ENCODE assay signal across 20 cellular contexts in the genomic region with DNA sequence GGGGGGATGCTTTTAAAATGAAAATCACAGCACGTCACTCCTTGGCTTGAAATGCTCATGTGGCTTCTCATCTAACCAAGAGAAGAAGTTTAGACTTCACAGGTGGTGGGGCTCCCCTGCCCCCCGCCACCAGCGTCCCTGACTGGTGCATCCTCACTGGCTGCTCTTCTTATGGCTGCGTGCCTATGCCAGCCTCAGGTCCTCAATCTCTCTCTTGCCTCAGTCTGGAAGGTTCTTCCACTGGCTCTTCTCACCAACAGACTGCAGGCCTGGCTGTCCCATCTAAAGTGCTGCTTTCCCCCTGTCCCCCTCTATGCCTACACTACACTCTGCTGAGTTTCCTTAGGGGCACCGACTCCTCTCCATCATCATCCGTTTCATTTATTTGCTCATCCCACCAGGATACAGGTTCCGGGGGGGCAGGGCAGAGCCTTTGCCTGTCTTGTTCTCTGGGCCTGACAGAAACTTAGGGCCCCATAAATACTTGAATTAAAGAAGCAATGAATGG. TPM values are rescaled to one million over a fixed set of nuclear protein-coding genes. Genes with fewer than 3 reads are reported as not detected.
DNase-seq lines count a peak whose midpoint lies in the region; ATAC-seq and TF ChIP-seq lines count a peak whose summit lies in the region.
"Had no signal": no experiment of that assay in that cellular context is flagged by ENCODE, and none has a peak within 500 bp of the region (broad histone marks: within the 10 kb centered on the region; RNA-seq: fewer than 3 reads in every experiment).

No MANE protein-coding gene starts in this region.

- H3K36me3 ChIP-seq in BLaER1 (no peaks in the 10 kb centered on the region), heart left ventricle (peaks cover 0 to 60% (median 42%) of the 10 kb centered on the region in 9 donors), neuronal stem cell (replicated peaks in 1 of 2; ENCODE audit: control insufficient read depth in 2 of 2, insufficient read depth in 2 of 2, low read length in 2 of 2) (no peaks in the 10 kb centered on the region)
- no peaks in the 10 kb centered on the region for H3K36me3 ChIP-seq in naive thymus-derived CD4-positive, alpha-beta T cell (ENCODE audit: control insufficient read depth in 2 of 3, insufficient read depth in 3 of 3, low read length in 3 of 3)
- H3K36me3 ChIP-seq: SJCRH30 had no signal

- H4K8ac ChIP-seq in neuronal stem cell (ENCODE audit: low read depth, low read length), result no peak overlapping the region

- no peak overlapping the region for H2AK5ac ChIP-seq in neuronal stem cell (ENCODE audit: low read depth, low read length)

- DNase-seq in T-helper 17 cell (no peak), heart left ventricle (peak in 3 of 5 donors; percentile 7 to 13 (median 13)), neuronal stem cell (ENCODE audit: low spot score) (no peak), NCI-H2196 treated with DMSO at 0.1 percent for 48 hours (lab: John Stamatoyannopoulos, UW; ENCODE audit: unreplicated experiment) (no peak), NCI-H748 treated with DMSO at 0.1 percent for 48 hours (lab: John Stamatoyannopoulos, UW) (no peak)
- DNase-seq in activated CD4-positive, alpha-beta memory T cell treated with anti-CD3 and anti-CD28 coated beads for 36 hours, result no peak
- DNase-seq in naive thymus-derived CD4-positive, alpha-beta T cell, result no peak
- DNase-seq: AML-193; CD8-positive, alpha-beta T cell; DMS79 treated with DMSO at 0.1 percent for 48 hours; GDM1; HFFc6; MM.1S; NCI-H1105 treated with DMSO at 0.1 percent for 48 hours; NCI-H187; NCI-H446 treated with DMSO at 0.1 percent for 48 hours; SJCRH30 had no signal

- no peak overlapping the region for H2AFZ ChIP-seq in neuronal stem cell (ENCODE audit: low read length)
- H2AFZ ChIP-seq: GM23338 had no signal

- H4K91ac ChIP-seq in neuronal stem cell (ENCODE audit: low read depth, low read length, poor library complexity), result no peak overlapping the region

- no peak for TF ChIP-seq CTCF in heart left ventricle (IDR thresholded peaks at IDR 0.05)

- H3K4ac ChIP-seq in neuronal stem cell (ENCODE audit: low read length), result no peak overlapping the region

- POLR2A ChIA-PET in activated CD4-positive, alpha-beta memory T cell treated with anti-CD3 and anti-CD28 coated beads for 36 hours (lab: Charles Lee), result no interaction called here
- POLR2A ChIA-PET in naive thymus-derived CD4-positive, alpha-beta T cell (lab: Charles Lee), result no interaction called here

- no peak overlapping the region for H3K27ac ChIP-seq in BLaER1
- peak overlapping the region in 5 of 12 donors; percentile 17 to 52 (median 33) for H3K27ac ChIP-seq in heart left ventricle
- no peak overlapping the region for H3K27ac ChIP-seq in neuronal stem cell (replicated peaks; ENCODE audit: low read length)
- H3K27ac ChIP-seq in naive thymus-derived CD4-positive, alpha-beta T cell (ENCODE audit: low read depth, low read length), result no peak overlapping the region
- H3K27ac ChIP-seq: KMS-11, SJCRH30 had no signal

- H3K27me3 ChIP-seq in BLaER1, result no peaks in the 10 kb centered on the region
- H3K27me3 ChIP-seq in heart left ventricle, result no peaks in the 10 kb centered on the region
- peaks cover 0 to 13% (median 0%) of the 10 kb centered on the region in 3 experiments for H3K27me3 ChIP-seq in neuronal stem cell (ENCODE audit: control insufficient read depth in 3 of 3, insufficient read depth in 3 of 3, low read depth in 1 of 3, low read length in 3 of 3)
- H3K27me3 ChIP-seq in naive thymus-derived CD4-positive, alpha-beta T cell (ENCODE audit: control insufficient read depth in 2 of 2, insufficient read depth in 2 of 2, low read length in 2 of 2), result no peaks in the 10 kb centered on the region
- H3K27me3 ChIP-seq: SJCRH30 had no signal

- H3K14ac ChIP-seq in neuronal stem cell (ENCODE audit: low read length), result no peak overlapping the region

- CTCF ChIA-PET in activated CD4-positive, alpha-beta memory T cell treated with anti-CD3 and anti-CD28 coated beads for 36 hours (lab: Charles Lee), result interaction anchor here (0.5 to 1.5 kb wide), 2 partner anchors 42 to 412 kb away, joined by 3 to 11 read pairs; no protein-coding TSS in a partner anchor
- CTCF ChIA-PET in naive thymus-derived CD4-positive, alpha-beta T cell (lab: Charles Lee), result interaction anchor here (0.6 to 5.1 kb wide), 4 partner anchors 41 to 119 kb away, joined by 3 to 21 read pairs (median 11); no protein-coding TSS in a partner anchor

- no peaks in the 10 kb centered on the region for H3K9me3 Mint-ChIP-seq in activated CD4-positive, alpha-beta memory T cell treated with anti-CD3 and anti-CD28 coated beads for 36 hours
- H3K9me3 Mint-ChIP-seq in naive thymus-derived CD4-positive, alpha-beta T cell, result peaks cover 0 to 2% (median 0%) of the 10 kb centered on the region in 11 donors
- H3K9me3 Mint-ChIP-seq: CD8-positive, alpha-beta T cell; GM23338; HFFc6 had no signal

- H2BK12ac ChIP-seq in neuronal stem cell (ENCODE audit: low read length), result no peak overlapping the region

- H3K4me3 ChIP-seq in BLaER1, result no peak overlapping the region
- H3K4me3 ChIP-seq in heart left ventricle, result no peak overlapping the region
- H3K4me3 ChIP-seq in neuronal stem cell (ENCODE audit: low read length in 2 of 2), result no peak overlapping the region
- H3K4me3 ChIP-seq in naive thymus-derived CD4-positive, alpha-beta T cell (ENCODE audit: low read length), result no peak overlapping the region
- H3K4me3 ChIP-seq: GM23338, SJCRH30 had no signal

- peaks cover 2% of the 10 kb centered on the region for H3K36me3 Mint-ChIP-seq in T-helper 17 cell (ENCODE audit: low read depth)
- H3K36me3 Mint-ChIP-seq in activated CD4-positive, alpha-beta memory T cell treated with anti-CD3 and anti-CD28 coated beads for 36 hours, result no peaks in the 10 kb centered on the region
- no peaks in the 10 kb centered on the region for H3K36me3 Mint-ChIP-seq in naive thymus-derived CD4-positive, alpha-beta T cell
- H3K36me3 Mint-ChIP-seq: CD8-positive, alpha-beta T cell had no signal

- peak overlapping the region; percentile 32 for H3K27ac Mint-ChIP-seq in T-helper 17 cell
- H3K27ac Mint-ChIP-seq in activated CD4-positive, alpha-beta memory T cell treated with anti-CD3 and anti-CD28 coated beads for 36 hours, result no peak overlapping the region
- no peak overlapping the region for H3K27ac Mint-ChIP-seq in naive thymus-derived CD4-positive, alpha-beta T cell
- H3K27ac Mint-ChIP-seq: CD8-positive, alpha-beta T cell; GM23338 had no signal

- intact Hi-C loops in heart left ventricle (cut with DNase I), result loop anchor here in 5 of 10 donors (5.0 kb wide), 3 partner anchors 129 to 269 kb away; a partner anchor contains a TSS
- intact Hi-C loops in activated CD4-positive, alpha-beta memory T cell treated with anti-CD3 and anti-CD28 coated beads for 36 hours (cut with micrococcal nuclease), result no loop called here
- intact Hi-C loops in naive thymus-derived CD4-positive, alpha-beta T cell (cut with micrococcal nuclease), result no loop called here

- H3K9me3 ChIP-seq in BLaER1, result no peaks in the 10 kb centered on the region
- H3K9me3 ChIP-seq in T-helper 17 cell (ENCODE audit: control insufficient read depth, low read length, poor library complexity, severe bottlenecking), result no peaks in the 10 kb centered on the region
- H3K9me3 ChIP-seq in heart left ventricle, result no peaks in the 10 kb centered on the region
- H3K9me3 ChIP-seq in neuronal stem cell (replicated peaks in 1 of 2; ENCODE audit: control insufficient read depth in 2 of 2, insufficient read depth in 1 of 2, low read depth in 1 of 2, low read length in 2 of 2), result no peaks in the 10 kb centered on the region
- no peaks in the 10 kb centered on the region for H3K9me3 ChIP-seq in naive thymus-derived CD4-positive, alpha-beta T cell (ENCODE audit: control insufficient read depth in 2 of 3, low read length in 3 of 3)
- H3K9me3 ChIP-seq: SJCRH30 had no signal

- H3K4me3 Mint-ChIP-seq in T-helper 17 cell, result no peak overlapping the region
- no peak overlapping the region for H3K4me3 Mint-ChIP-seq in activated CD4-positive, alpha-beta memory T cell treated with anti-CD3 and anti-CD28 coated beads for 36 hours
- no peak overlapping the region for H3K4me3 Mint-ChIP-seq in naive thymus-derived CD4-positive, alpha-beta T cell
- H3K4me3 Mint-ChIP-seq: CD8-positive, alpha-beta T cell; GM23338; HFFc6 had no signal

- H3K18ac ChIP-seq in neuronal stem cell (ENCODE audit: low read length), result no peak overlapping the region

- no peak for TF ChIP-seq POLR2A in heart left ventricle (IDR thresholded peaks at IDR 0.05)

- no peak for ATAC-seq in T-helper 17 cell
- no peak for ATAC-seq in heart left ventricle
- ATAC-seq in naive thymus-derived CD4-positive, alpha-beta T cell, result no peak
- ATAC-seq: CD8-positive, alpha-beta T cell; GM23338 had no signal

- H3K27me3 Mint-ChIP-seq in T-helper 17 cell, result peaks cover 6% of the 10 kb centered on the region
- no peaks in the 10 kb centered on the region for H3K27me3 Mint-ChIP-seq in activated CD4-positive, alpha-beta memory T cell treated with anti-CD3 and anti-CD28 coated beads for 36 hours
- H3K27me3 Mint-ChIP-seq in naive thymus-derived CD4-positive, alpha-beta T cell, result no peaks in the 10 kb centered on the region

- peaks cover 83% of the 10 kb centered on the region for H3K4me1 ChIP-seq in BLaER1
- peaks cover 3 to 77% (median 40%) of the 10 kb centered on the region in 12 donors for H3K4me1 ChIP-seq in heart left ventricle
- H3K4me1 ChIP-seq in neuronal stem cell (ENCODE audit: control insufficient read depth in 2 of 2, insufficient read depth in 1 of 2, low read depth in 1 of 2, low read length in 2 of 2), result peaks cover 6 to 32% of the 10 kb centered on the region in 2 donors
- no peaks in the 10 kb centered on the region for H3K4me1 ChIP-seq in naive thymus-derived CD4-positive, alpha-beta T cell (ENCODE audit: control insufficient read depth in 2 of 2, insufficient read depth in 2 of 2, low read length in 2 of 2)

- H2BK5ac ChIP-seq in neuronal stem cell (ENCODE audit: low read length), result peak overlapping the region; percentile 72

- H4K20me1 ChIP-seq in BLaER1, result no peaks in the 10 kb centered on the region

- no peak overlapping the region for H2BK120ac ChIP-seq in neuronal stem cell (ENCODE audit: low read depth, low read length)

- no peak overlapping the region for H2BK15ac ChIP-seq in neuronal stem cell (ENCODE audit: low read length)

- no peak overlapping the region for H3K23ac ChIP-seq in neuronal stem cell (ENCODE audit: low read depth, low read length, poor library complexity)

- peaks cover 4% of the 10 kb centered on the region for H3K4me1 Mint-ChIP-seq in T-helper 17 cell
- H3K4me1 Mint-ChIP-seq in activated CD4-positive, alpha-beta memory T cell treated with anti-CD3 and anti-CD28 coated beads for 36 hours (ENCODE audit: low read depth), result no peaks in the 10 kb centered on the region
- peaks cover 0 to 5% (median 3%) of the 10 kb centered on the region in 7 donors for H3K4me1 Mint-ChIP-seq in naive thymus-derived CD4-positive, alpha-beta T cell

- H3K9ac ChIP-seq in BLaER1, result no peak overlapping the region
- H3K9ac ChIP-seq in neuronal stem cell (ENCODE audit: low read depth, low read length, poor library complexity), result peak overlapping the region; percentile 75
- H3K9ac ChIP-seq: KMS-11 had no signal

- no peaks in the 10 kb centered on the region for H3K79me1 ChIP-seq in neuronal stem cell (ENCODE audit: low read depth, low read length)

- H3K4me2 ChIP-seq in BLaER1 (peak overlapping the region; percentile 94; the same call in 1 of the 2 replicates), neuronal stem cell (ENCODE audit: insufficient read depth, low read length, poor library complexity, severe bottlenecking) (no peak overlapping the region)
- H3K4me2 ChIP-seq: GM23338, KMS-11 had no signal

- 89 to 93% (median 90%) methylated on average over 7 of the region's 7 CpGs for WGBS in heart left ventricle, 4 donors
- no CpG with 5 or more reads among the region's 7 CpGs for WGBS in neuronal stem cell (ENCODE audit: extremely low coverage in 2 of 2, insufficient read length in 2 of 2, insufficient replicate concordance in 1 of 2), 2 donors

RNA-seq across cellular contexts. Expression of a gene that starts 20.6 kb away (rescaled TPM):
- total RNA-seq in T-helper 17 cell (10 to 100 TPM; 88.6 to 95.2 TPM), heart left ventricle (10 to 100 TPM; 15.4 to 39.3 (median 30.9) TPM)
- 10 to 100 TPM; 29.3 to 35.3 TPM for polyA plus RNA-seq in heart left ventricle
- 5.8 TPM for polyA plus RNA-seq in neuronal stem cell (2013, experiment 1 of 2)
- 6.1 TPM for polyA plus RNA-seq in neuronal stem cell (2013, experiment 2 of 2)
- total RNA-seq in activated CD4-positive, alpha-beta memory T cell treated with anti-CD3 and anti-CD28 coated beads for 36 hours, result 10 to 100 TPM; 14.8 TPM
- 100 to 1,000 TPM in 4 of 5 experiments, 10 to 100 TPM in 1; 26.7 to 182 (median 124) TPM for total RNA-seq in naive thymus-derived CD4-positive, alpha-beta T cell
- 10 to 100 TPM; 67.4 to 86.8 TPM for polyA plus RNA-seq in naive thymus-derived CD4-positive, alpha-beta T cell

Comparison
In these comparisons a context has a peak if more than half of its experiments do, and no peak if none do; other contexts are left out.
1. DNase-seq: peak in heart left ventricle (3 of 5); none in T-helper 17 cell (0 of 3), neuronal stem cell (single experiment), activated CD4-positive, alpha-beta memory T cell treated with anti-CD3 and anti-CD28 coated beads for 36 hours (single experiment), NCI-H2196 treated with DMSO at 0.1 percent for 48 hours (single experiment), naive thymus-derived CD4-positive, alpha-beta T cell (0 of 9) and NCI-H748 treated with DMSO at 0.1 percent for 48 hours (single experiment).